14 cellular contexts compared by ENCODE assay signal in the genomic region with DNA sequence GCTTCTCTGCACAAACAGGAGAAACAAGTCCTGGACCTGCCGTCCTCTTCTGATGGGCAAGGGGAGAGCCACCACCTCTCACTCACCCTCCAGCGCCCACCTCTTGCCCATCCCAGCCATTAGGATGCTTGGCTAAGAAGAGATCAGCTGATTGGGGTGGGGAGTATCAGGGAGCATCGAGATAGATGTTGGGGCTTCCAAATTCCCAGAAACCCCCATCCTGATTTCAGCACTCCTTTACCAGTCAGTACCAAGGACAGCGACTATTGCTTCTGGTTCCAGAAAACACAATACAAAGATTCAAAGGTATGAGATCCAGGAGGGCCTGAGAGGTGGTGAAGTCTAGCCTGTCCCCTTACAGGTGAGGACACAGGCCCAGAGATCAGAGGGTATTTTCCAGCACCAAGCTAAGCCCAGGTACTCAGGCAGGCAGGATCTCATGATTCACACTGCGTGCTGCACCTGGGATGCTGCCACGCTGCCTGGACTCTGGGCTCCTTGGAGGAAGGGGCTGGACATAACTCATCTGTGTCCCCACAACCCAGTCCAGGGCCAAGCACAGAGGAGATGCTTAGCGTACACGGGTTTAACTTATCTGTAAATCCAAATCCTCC.
DNase-seq lines count a peak whose midpoint lies in the region; TF ChIP-seq lines count a peak whose summit lies in the region.
"Had no signal": no experiment of that assay in that cellular context is flagged by ENCODE, and none has a peak within 500 bp of the region (broad histone marks: within the 10 kb centered on the region; RNA-seq: fewer than 3 reads in every experiment).

No MANE protein-coding gene starts in this region.

- H4K20me1 ChIP-seq in GM23248 (ENCODE audit: insufficient read depth) (no peaks in the 10 kb centered on the region), neural cell (ENCODE audit: insufficient read depth) (no peaks in the 10 kb centered on the region)

- no peaks in the 10 kb centered on the region for H3K79me2 ChIP-seq in GM23248 (ENCODE audit: insufficient read depth)
- no peaks in the 10 kb centered on the region for H3K79me2 ChIP-seq in neural cell (replicated peaks; ENCODE audit: insufficient read depth, low read length)

- TF ChIP-seq EP300 in neural cell (conservative IDR thresholded peaks at IDR 0.05; ENCODE audit: poor library complexity, severe bottlenecking): no peak

- in situ Hi-C loops in GM23248 (cut with MboI): no loop called here

- H3F3A ChIP-seq in GM23248 (ENCODE audit: insufficient read depth): no peaks in the 10 kb centered on the region
- H3F3A ChIP-seq in neural cell (ENCODE audit: insufficient read depth, low read length, poor library complexity, severe bottlenecking): no peaks in the 10 kb centered on the region

- H3K27ac ChIP-seq in GM23248 (no peak overlapping the region), neural cell (ENCODE audit: low read length) (no peak overlapping the region)

- DNase-seq in GM23248: peak; percentile 35
- peak; percentile 7 for DNase-seq in NAMALWA (ENCODE audit: low spot score)
- peak; percentile 6 for DNase-seq in choroid plexus epithelial cell (ENCODE audit: low read depth)
- no peak for DNase-seq in AG08395 (ENCODE audit: low spot score)
- DNase-seq in NOMO-1 (lab: John Stamatoyannopoulos, UW; ENCODE audit: unreplicated experiment in 2 of 2): no peak
- no peak for DNase-seq in NCI-H524 (lab: John Stamatoyannopoulos, UW)
- DNase-seq: activated gamma-delta T cell; left colon; naive thymus-derived CD8-positive, alpha-beta T cell; NCI-H1694 treated with DMSO at 0.1 percent for 48 hours; NCI-H526; stimulated activated naive CD8-positive, alpha-beta T cell treated with anti-CD3 and anti-CD28 coated beads, Interleukin-15, amount 100 ng/mL, for 72 hours; T-helper 9 cell had no signal

- H3K27me3 ChIP-seq in GM23248 (replicated peaks; ENCODE audit: insufficient read depth): no peaks in the 10 kb centered on the region
- no peaks in the 10 kb centered on the region for H3K27me3 ChIP-seq in neural cell (ENCODE audit: insufficient read depth, low read depth, low read length)

- TF ChIP-seq CTCF in choroid plexus epithelial cell (conservative IDR thresholded peaks at IDR 0.05; ENCODE audit: low read depth, low read length) (no peak), neural cell (IDR thresholded peaks at IDR 0.05; ENCODE audit: poor library complexity, severe bottlenecking) (no peak)

- TF ChIP-seq RAD21 in neural cell (conservative IDR thresholded peaks at IDR 0.05): no peak

- H3K9me2 ChIP-seq in GM23248 (ENCODE audit: insufficient read depth): no peaks in the 10 kb centered on the region
- no peaks in the 10 kb centered on the region for H3K9me2 ChIP-seq in neural cell (ENCODE audit: insufficient read depth, low read length)

- H2AFZ ChIP-seq in GM23248 (no peak overlapping the region), neural cell (ENCODE audit: low read depth, low read length) (no peak overlapping the region)

- no peaks in the 10 kb centered on the region for H3K36me3 ChIP-seq in GM23248 (ENCODE audit: low read depth)
- no peaks in the 10 kb centered on the region for H3K36me3 ChIP-seq in neural cell (ENCODE audit: insufficient read depth, low read length)

- H3K4me3 ChIP-seq in GM23248 (no peak overlapping the region), choroid plexus epithelial cell (ENCODE audit: low read depth, low read length) (no peak overlapping the region), neural cell (ENCODE audit: low read length) (no peak overlapping the region)

- H3K4me2 ChIP-seq in GM23248 (ENCODE audit: unreplicated experiment) (no peak overlapping the region), neural cell (ENCODE audit: low read length) (no peak overlapping the region)

- WGBS in GM23248 (ENCODE audit: low coverage in 1 of 2, low lambda C conversion rate in 2 of 2, missing lambda C conversion rate in 2 of 2), 2 experiments: 22% methylated on average over 8 of the region's 8 CpGs

- H3K9me3 ChIP-seq in GM23248 (ENCODE audit: low read depth) (no peaks in the 10 kb centered on the region), neural cell (ENCODE audit: low read length) (no peaks in the 10 kb centered on the region)

- H3K9ac ChIP-seq in GM23248 (no peak overlapping the region), neural cell (ENCODE audit: low read length) (no peak overlapping the region)

- H3K4me1 ChIP-seq in GM23248 (ENCODE audit: insufficient read depth): no peaks in the 10 kb centered on the region

TF ChIP-seq in neural cell, 6 proteins besides CTCF, POLR2A, EP300 and RAD21:
- no peak for TF ChIP-seq TAF1 (IDR thresholded peaks at IDR 0.05; ENCODE audit: low read depth)
- TF ChIP-seq, protein P1, sequence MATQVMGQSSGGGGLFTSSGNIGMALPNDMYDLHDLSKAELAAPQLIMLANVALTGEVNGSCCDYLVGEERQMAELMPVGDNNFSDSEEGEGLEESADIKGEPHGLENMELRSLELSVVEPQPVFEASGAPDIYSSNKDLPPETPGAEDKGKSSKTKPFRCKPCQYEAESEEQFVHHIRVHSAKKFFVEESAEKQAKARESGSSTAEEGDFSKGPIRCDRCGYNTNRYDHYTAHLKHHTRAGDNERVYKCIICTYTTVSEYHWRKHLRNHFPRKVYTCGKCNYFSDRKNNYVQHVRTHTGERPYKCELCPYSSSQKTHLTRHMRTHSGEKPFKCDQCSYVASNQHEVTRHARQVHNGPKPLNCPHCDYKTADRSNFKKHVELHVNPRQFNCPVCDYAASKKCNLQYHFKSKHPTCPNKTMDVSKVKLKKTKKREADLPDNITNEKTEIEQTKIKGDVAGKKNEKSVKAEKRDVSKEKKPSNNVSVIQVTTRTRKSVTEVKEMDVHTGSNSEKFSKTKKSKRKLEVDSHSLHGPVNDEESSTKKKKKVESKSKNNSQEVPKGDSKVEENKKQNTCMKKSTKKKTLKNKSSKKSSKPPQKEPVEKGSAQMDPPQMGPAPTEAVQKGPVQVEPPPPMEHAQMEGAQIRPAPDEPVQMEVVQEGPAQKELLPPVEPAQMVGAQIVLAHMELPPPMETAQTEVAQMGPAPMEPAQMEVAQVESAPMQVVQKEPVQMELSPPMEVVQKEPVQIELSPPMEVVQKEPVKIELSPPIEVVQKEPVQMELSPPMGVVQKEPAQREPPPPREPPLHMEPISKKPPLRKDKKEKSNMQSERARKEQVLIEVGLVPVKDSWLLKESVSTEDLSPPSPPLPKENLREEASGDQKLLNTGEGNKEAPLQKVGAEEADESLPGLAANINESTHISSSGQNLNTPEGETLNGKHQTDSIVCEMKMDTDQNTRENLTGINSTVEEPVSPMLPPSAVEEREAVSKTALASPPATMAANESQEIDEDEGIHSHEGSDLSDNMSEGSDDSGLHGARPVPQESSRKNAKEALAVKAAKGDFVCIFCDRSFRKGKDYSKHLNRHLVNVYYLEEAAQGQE (IDR thresholded peaks at IDR 0.05; ENCODE audit: borderline replicate concordance): peak; percentile 41

Comparison
In these comparisons a context has a peak if more than half of its experiments do, and no peak if none do; other contexts are left out.
1. DNase-seq: peak in GM23248 (single experiment), NAMALWA (single experiment) and choroid plexus epithelial cell (single experiment); none in AG08395 (single experiment), NOMO-1 (0 of 2) and NCI-H524 (0 of 2).